ENCODE assay signal across 16 cellular contexts in genomic region chr20:46434597-46434996, GRCh38. TPM values are rescaled to one million over a fixed set of nuclear protein-coding genes. Genes with fewer than 3 reads are reported as not detected.
DNase-seq lines count a peak whose midpoint lies in the region; ATAC-seq and TF ChIP-seq lines count a peak whose summit lies in the region.
"Had no signal": no experiment of that assay in that cellular context is flagged by ENCODE, and none has a peak within 500 bp of the region (broad histone marks: within the 10 kb centered on the region; RNA-seq: fewer than 3 reads in every experiment).

No MANE protein-coding gene starts in this region.

- H3K4me3 ChIP-seq in SK-N-SH (ENCODE audit: low read depth in 2 of 2, low read length in 1 of 2) (no peak overlapping the region), esophagus muscularis mucosa (no peak overlapping the region)
- H3K4me3 ChIP-seq: GM12878, GM23248, K562 had no signal

- DNase-seq in SK-N-SH = peak; percentile 53
- peak; percentile 62 for DNase-seq in NCI-H2171 treated with DMSO at 0.1 percent for 48 hours (lab: John Stamatoyannopoulos, UW)
- peak; percentile 79 for DNase-seq in esophagus muscularis mucosa (ENCODE audit: extremely low spot score)
- no peak for DNase-seq in inferior parietal cortex (ENCODE audit: extremely low spot score)
- DNase-seq in AML-193 (lab: John Stamatoyannopoulos, UW) = no peak
- DNase-seq in hepatic stellate cell (ENCODE audit: low spot score) = no peak
- DNase-seq: ACHN; CD4-positive, alpha-beta memory T cell; DMS53; GM23248 had no signal

- H3K9me3 ChIP-seq in SK-N-SH = no peaks in the 10 kb centered on the region
- no peaks in the 10 kb centered on the region for H3K9me3 ChIP-seq in esophagus muscularis mucosa

- H3K27ac ChIP-seq in SK-N-SH (ENCODE audit: low read depth in 2 of 2, low read length in 1 of 2) = peak overlapping the region in 1 of 2 experiments; percentile 60; a peak in 2 of 4 replicates
- H3K27ac ChIP-seq in esophagus muscularis mucosa (replicated peaks in 1 of 4) = no peak overlapping the region
- H3K27ac ChIP-seq: C4-2B, GM23248, HL-60 had no signal

- intact Hi-C loops in esophagus muscularis mucosa (cut with DNase I) = no loop called here

- POLR2A ChIA-PET in SK-N-SH (lab: Yijun Ruan, JAX) = no interaction called here

- H2AFZ ChIP-seq in SK-N-SH (ENCODE audit: low read depth) = no peak overlapping the region
- H2AFZ ChIP-seq: GM23248 had no signal

- CTCF ChIA-PET in SK-N-SH (lab: Yijun Ruan, JAX) = interaction anchor here (0.5 to 1.6 kb wide), 6 partner anchors 9 to 128 kb away, joined by 3 to 4 read pairs (median 3); partner anchors contain the start of gene CDH22

- H3K79me2 ChIP-seq in SK-N-SH (ENCODE audit: insufficient read depth) = no peaks in the 10 kb centered on the region

- H3K9me2 ChIP-seq in SK-N-SH = no peaks in the 10 kb centered on the region

- H3K27me3 ChIP-seq in SK-N-SH (ENCODE audit: insufficient read depth) (peaks cover 10% of the 10 kb centered on the region; the same call in 1 of the 2 replicates), esophagus muscularis mucosa (peaks cover 0 to 61% (median 0%) of the 10 kb centered on the region in 4 donors)

- H3K4me1 ChIP-seq in SK-N-SH (ENCODE audit: control insufficient read depth in 1 of 2, insufficient read depth in 2 of 2, low read depth in 1 of 2, low read length in 1 of 2) (peaks cover 0 to 8% of the 10 kb centered on the region in 2 experiments; a peak in 1 of 4 replicates), esophagus muscularis mucosa (no peaks in the 10 kb centered on the region)

- TF ChIP-seq EP300 in SK-N-SH (IDR thresholded peaks at IDR 0.05; ENCODE audit: borderline replicate concordance in 1 of 2, low read depth in 1 of 2, low read length in 1 of 2) (no peak), esophagus muscularis mucosa (IDR thresholded peaks at IDR 0.05) (no peak)

- no peak for TF ChIP-seq POLR2A in esophagus muscularis mucosa (IDR thresholded peaks at IDR 0.05; ENCODE audit: low read depth)

- no peak for TF ChIP-seq CTCF in SK-N-SH (IDR thresholded peaks at IDR 0.05)
- no peak for TF ChIP-seq CTCF in esophagus muscularis mucosa (IDR thresholded peaks at IDR 0.05)

- no peak for TF ChIP-seq RAD21 in SK-N-SH (IDR thresholded peaks at IDR 0.05; ENCODE audit: low read length)

- H3K4me2 ChIP-seq in SK-N-SH = no peak overlapping the region

- H3K9ac ChIP-seq in SK-N-SH = no peak overlapping the region
- H3K9ac ChIP-seq: GM23248 had no signal

- no peaks in the 10 kb centered on the region for H3F3A ChIP-seq in SK-N-SH (replicated peaks; ENCODE audit: insufficient read depth)

- ATAC-seq in SK-N-SH treated with all-trans-retinoic acid at 6 μM for 48 hours = no peak
- ATAC-seq: GM12878, HCT116, K562 had no signal

- no peaks in the 10 kb centered on the region for H3K36me3 ChIP-seq in SK-N-SH (replicated peaks in 1 of 2; ENCODE audit: control insufficient read depth in 1 of 2, insufficient read depth in 2 of 2, low read length in 1 of 2)
- no peaks in the 10 kb centered on the region for H3K36me3 ChIP-seq in esophagus muscularis mucosa

- no peaks in the 10 kb centered on the region for H4K20me1 ChIP-seq in SK-N-SH (ENCODE audit: insufficient read depth)

TF ChIP-seq in SK-N-SH, 30 proteins besides CTCF, POLR2A, EP300 and RAD21:
- TF ChIP-seq MXI1 (IDR thresholded peaks at IDR 0.05; ENCODE audit: low read depth, low read length) = peak; percentile 52
- TF ChIP-seq ELF1 (IDR thresholded peaks at IDR 0.05) = no peak

TF ChIP-seq in SK-N-SH treated with all-trans-retinoic acid at 6 μM for 48 hours, 23 proteins besides CTCF, POLR2A, EP300 and RAD21:
- TF ChIP-seq ZNF8 (CRISPR knock-in tag; IDR thresholded peaks at IDR 0.05) (no peak), PPARA (CRISPR knock-in tag; IDR thresholded peaks at IDR 0.05; ENCODE audit: borderline replicate concordance) (no peak), TCF4 (CRISPR knock-in tag; IDR thresholded peaks at IDR 0.05; ENCODE audit: borderline replicate concordance) (no peak), ZC3H10 (CRISPR knock-in tag; IDR thresholded peaks at IDR 0.05) (no peak), RARB (CRISPR knock-in tag; IDR thresholded peaks at IDR 0.05) (no peak), BACH2 (CRISPR knock-in tag; IDR thresholded peaks at IDR 0.05; ENCODE audit: borderline replicate concordance) (no peak)

RNA-seq across cellular contexts. Expression of gene ELMO2, which starts 28.2 kb away (rescaled TPM):
- polyA plus RNA-seq in SK-N-SH (2012; rRNA removed) = 32.1 and 38.5 TPM in 2 replicates
- polyA plus RNA-seq in SK-N-SH (2012; cell fraction: cytosol; rRNA removed) = 22.3 and 28.4 TPM in 2 replicates
- 50.3 and 60.9 TPM in 2 replicates for polyA plus RNA-seq in SK-N-SH (2012; cell fraction: nucleus; rRNA removed)
- total RNA-seq in esophagus muscularis mucosa = 10 to 100 TPM; 35.3 to 61.4 (median 51.8) TPM

Comparison
In these comparisons a context has a peak if more than half of its experiments do, and no peak if none do; other contexts are left out.
1. DNase-seq: peak in SK-N-SH (single experiment), NCI-H2171 treated with DMSO at 0.1 percent for 48 hours (single experiment) and esophagus muscularis mucosa (single experiment); none in inferior parietal cortex (single experiment), AML-193 (0 of 2) and hepatic stellate cell (single experiment).